Comparison of ENCODE assay signal across 9 cellular contexts in genomic region chr14:24399981-24400718, GRCh38.
DNase-seq lines count a peak whose midpoint lies in the region; ATAC-seq and TF ChIP-seq lines count a peak whose summit lies in the region.
"Had no signal": no experiment of that assay in that cellular context is flagged by ENCODE, and none has a peak within 500 bp of the region (broad histone marks: within the 10 kb centered on the region; RNA-seq: fewer than 3 reads in every experiment).

No MANE protein-coding gene starts in this region.

- peaks cover 49% of the 10 kb centered on the region for H4K20me1 ChIP-seq in BLaER1

- H3K27ac ChIP-seq in BLaER1 = peak overlapping the region; percentile 75
- H3K27ac ChIP-seq in muscle layer of duodenum (ENCODE audit: low read length) = no peak overlapping the region
- H3K27ac ChIP-seq: neutrophil had no signal

- peak overlapping the region; percentile 77 for H3K4me3 ChIP-seq in BLaER1
- peak overlapping the region; percentile 57 for H3K4me3 ChIP-seq in astrocyte of the cerebellum (ENCODE audit: low read depth, low read length)
- H3K4me3 ChIP-seq in muscle layer of duodenum (ENCODE audit: low read depth in 1 of 2, low read length in 2 of 2) = peak overlapping the region; percentile 62 to 78

- peak overlapping the region; percentile 80 for H3K9ac ChIP-seq in BLaER1

- H3K4me1 ChIP-seq in BLaER1 = peaks cover 87% of the 10 kb centered on the region
- H3K4me1 ChIP-seq in muscle layer of duodenum (ENCODE audit: control insufficient read depth in 1 of 2, insufficient read depth in 2 of 2, low read length in 2 of 2) = peaks cover 4 to 39% of the 10 kb centered on the region in 2 donors

- H3K4me2 ChIP-seq in BLaER1 = peak overlapping the region; percentile 99

- DNase-seq in astrocyte of the cerebellum (ENCODE audit: low read depth) (no peak), NCI-H187 (lab: John Stamatoyannopoulos, UW) (no peak), NCI-H1105 (lab: John Stamatoyannopoulos, UW) (no peak)
- DNase-seq: body of pancreas, Kasumi-1 had no signal

- TF ChIP-seq CTCF in astrocyte of the cerebellum (IDR thresholded peaks at IDR 0.05; ENCODE audit: low read depth, low read length, missing control alignments) = no peak

- H3K9me3 ChIP-seq in BLaER1 (no peaks in the 10 kb centered on the region), muscle layer of duodenum (ENCODE audit: control insufficient read depth in 1 of 2, low read length in 2 of 2) (no peaks in the 10 kb centered on the region)
- H3K9me3 ChIP-seq: body of pancreas, neutrophil had no signal

- H3K27me3 ChIP-seq in BLaER1 (no peaks in the 10 kb centered on the region), muscle layer of duodenum (ENCODE audit: low read depth, low read length) (no peaks in the 10 kb centered on the region)
- H3K27me3 ChIP-seq: body of pancreas had no signal

- no peak for ATAC-seq in GM18909 (IDR thresholded peaks at IDR 0.05; ENCODE audit: poor library complexity, unreplicated experiment)
- ATAC-seq: body of pancreas had no signal

- H3K36me3 ChIP-seq in BLaER1 (peaks cover 25% of the 10 kb centered on the region), muscle layer of duodenum (ENCODE audit: control insufficient read depth in 1 of 2, insufficient read depth in 2 of 2, low read length in 2 of 2) (no peaks in the 10 kb centered on the region)
- H3K36me3 ChIP-seq: neutrophil had no signal

- in situ Hi-C loops in astrocyte of the cerebellum (cut with HindIII; ENCODE audit: low sequenced_read_pairs) = no loop called here
